10 cellular contexts compared by ENCODE assay signal in genomic region chr10:124739119-124739921, GRCh38. TPM values are rescaled to one million over a fixed set of nuclear protein-coding genes. Genes with fewer than 3 reads are reported as not detected.
A peak's percentile ranks its signal among the peaks of the same experiment; 100 is the strongest.
DNase-seq lines count a peak whose midpoint lies in the region; ATAC-seq and TF ChIP-seq lines count a peak whose summit lies in the region.
"Had no signal": no experiment of that assay in that cellular context is flagged by ENCODE, and none has a peak within 500 bp of the region (broad histone marks: within the 10 kb centered on the region; RNA-seq: fewer than 3 reads in every experiment).

No MANE protein-coding gene starts in this region.

- H3K27ac ChIP-seq in H9 (ENCODE audit: insufficient read length, low read depth, low read length) (no peak overlapping the region), smooth muscle cell (ENCODE audit: low read depth) (no peak overlapping the region)

- no peaks in the 10 kb centered on the region for H3K79me1 ChIP-seq in H9 (ENCODE audit: insufficient read depth, low read depth, low read length, poor library complexity, severe bottlenecking)

- H3K4me2 ChIP-seq in H9 (ENCODE audit: insufficient read depth, insufficient read length, low read length) (peak overlapping the region; percentile 4), smooth muscle cell (peak overlapping the region; percentile 10)

- no peaks in the 10 kb centered on the region for H3K9me3 ChIP-seq in H9 (ENCODE audit: control insufficient read depth, low read depth, low read length)
- H3K9me3 ChIP-seq in iPS-18c (ENCODE audit: control insufficient read depth, insufficient read depth, low read length): no peaks in the 10 kb centered on the region
- H3K9me3 ChIP-seq in smooth muscle cell (replicated peaks; ENCODE audit: low read depth): no peaks in the 10 kb centered on the region
- H3K9me3 ChIP-seq: pancreas had no signal

- H3K36me3 Mint-ChIP-seq in H9 (ENCODE audit: insufficient read depth in 1 of 3, low read depth in 3 of 3): no peaks in the 10 kb centered on the region; a peak in 1 of 7 replicates
- H3K36me3 Mint-ChIP-seq in activated B cell treated with CpG ODN at 0.5 μM for 24 hours (ENCODE audit: low read depth): peaks cover 27% of the 10 kb centered on the region

- H2BK20ac ChIP-seq in H9 (ENCODE audit: low read depth, low read length, poor library complexity, severe bottlenecking): no peak overlapping the region

- H4K5ac ChIP-seq in H9 (ENCODE audit: insufficient read length, low read depth, low read length): no peak overlapping the region

- peaks cover 5% of the 10 kb centered on the region for H3F3A ChIP-seq in smooth muscle cell (ENCODE audit: low read depth)

- no CpG with 5 or more reads among the region's 13 CpGs for WGBS in H9 (ENCODE audit: extremely low coverage, insufficient read length, low lambda C conversion rate)
- 49% methylated on average over 13 of the region's 13 CpGs for WGBS in smooth muscle cell (ENCODE audit: low lambda C conversion rate)

- no peak overlapping the region for H2AFZ ChIP-seq in H9 (ENCODE audit: low read length)
- H2AFZ ChIP-seq in smooth muscle cell (ENCODE audit: low read depth): no peak overlapping the region

- TF ChIP-seq CTCF in H9 (conservative IDR thresholded peaks at IDR 0.05) (no peak), activated B cell treated with CpG ODN at 0.5 μM for 24 hours (IDR thresholded peaks at IDR 0.05) (no peak), smooth muscle cell (IDR thresholded peaks at IDR 0.05; ENCODE audit: borderline replicate concordance, insufficient read depth, poor library complexity, severe bottlenecking) (no peak)

- H3K9ac ChIP-seq in H9 (ENCODE audit: extremely low read depth, insufficient read length, low read length) (no peak overlapping the region), smooth muscle cell (ENCODE audit: low read depth) (no peak overlapping the region)

- H3K27me3 ChIP-seq in H9 (ENCODE audit: insufficient read depth, low read length) (peaks cover 6% of the 10 kb centered on the region; the same call in 1 of the 2 replicates), smooth muscle cell (ENCODE audit: low read depth) (no peaks in the 10 kb centered on the region)
- H3K27me3 ChIP-seq: pancreas had no signal

- H3K79me2 ChIP-seq in H9 (ENCODE audit: insufficient read depth, low read length): no peaks in the 10 kb centered on the region; the same call in 1 of the 2 replicates
- H3K79me2 ChIP-seq in smooth muscle cell (ENCODE audit: low read depth): no peaks in the 10 kb centered on the region

- DNase-seq in H9 (no peak), activated B cell treated with CpG ODN at 0.5 μM for 24 hours (no peak), smooth muscle cell (lab: John Stamatoyannopoulos, UW; ENCODE audit: unreplicated experiment) (no peak), NCI-H1092 (lab: John Stamatoyannopoulos, UW) (no peak), SIG-M5 (lab: John Stamatoyannopoulos, UW) (no peak)
- DNase-seq: NCI-H1417 treated with DMSO at 0.1 percent for 48 hours, pancreas had no signal

- intact Hi-C loops in activated B cell treated with CpG ODN at 0.5 μM for 24 hours (cut with micrococcal nuclease): no loop called here

- H2BK5ac ChIP-seq in H9 (ENCODE audit: insufficient read length, low read length): no peak overlapping the region

- H3K23ac ChIP-seq in H9 (ENCODE audit: insufficient read length, low read depth, low read length): no peak overlapping the region

- no peak overlapping the region for H2AK5ac ChIP-seq in H9 (ENCODE audit: insufficient read length, low read length)

- no peak overlapping the region for H4K8ac ChIP-seq in H9 (replicated peaks; ENCODE audit: insufficient read length, low read depth, low read length)

- H3K4me3 ChIP-seq in iPS-18c (ENCODE audit: insufficient read depth, low read depth, low read length) (peak overlapping the region; percentile 34), smooth muscle cell (no peak overlapping the region)
- H3K4me3 ChIP-seq: pancreas had no signal

- peaks cover 45% of the 10 kb centered on the region for H3K27me3 Mint-ChIP-seq in H9 (ENCODE audit: low read depth)
- H3K27me3 Mint-ChIP-seq in activated B cell treated with CpG ODN at 0.5 μM for 24 hours: no peaks in the 10 kb centered on the region

- no peaks in the 10 kb centered on the region for H3K36me3 ChIP-seq in smooth muscle cell (ENCODE audit: low read depth)
- H3K36me3 ChIP-seq: pancreas had no signal

- no peak overlapping the region for H3T11ph ChIP-seq in H9 (ENCODE audit: low read length)

- H3K56ac ChIP-seq in H9 (ENCODE audit: insufficient read length, low read depth, low read length): no peak overlapping the region

- H3K4me1 ChIP-seq in H9 (ENCODE audit: insufficient read depth, low read length): peaks cover 18% of the 10 kb centered on the region; the same call in 1 of the 2 replicates
- H3K4me1 ChIP-seq in smooth muscle cell (ENCODE audit: low read depth): peaks cover 38% of the 10 kb centered on the region

- CTCF ChIA-PET in activated B cell treated with CpG ODN at 0.5 μM for 24 hours (lab: Charles Lee): interaction anchor here (0.9 to 4.9 kb wide), 8 partner anchors 10 to 204 kb away, joined by 3 to 178 read pairs (median 36); no protein-coding TSS in a partner anchor

- H3K27ac Mint-ChIP-seq in H9: no peak overlapping the region; a peak in 1 of 7 replicates
- peak overlapping the region; percentile 97 for H3K27ac Mint-ChIP-seq in activated B cell treated with CpG ODN at 0.5 μM for 24 hours

- ATAC-seq in activated B cell treated with CpG ODN at 0.5 μM for 24 hours (ENCODE audit: low read depth) (no peak), HG03280 (IDR thresholded peaks at IDR 0.05; ENCODE audit: unreplicated experiment) (no peak), GM18907 (IDR thresholded peaks at IDR 0.05; ENCODE audit: unreplicated experiment) (no peak)
- ATAC-seq: pancreas had no signal

- H3K4me3 Mint-ChIP-seq in H9 (peak overlapping the region; percentile 14 to 54), activated B cell treated with CpG ODN at 0.5 μM for 24 hours (peak overlapping the region; percentile 97)

- no peak overlapping the region for H4K91ac ChIP-seq in H9 (ENCODE audit: insufficient read length, low read depth, low read length)

- POLR2A ChIA-PET in activated B cell treated with CpG ODN at 0.5 μM for 24 hours (lab: Charles Lee): interaction anchor here (0.6 to 5.2 kb wide), 14 partner anchors 8 to 275 kb away, joined by 3 to 312 read pairs (median 18); no protein-coding TSS in a partner anchor

- H3K9me3 Mint-ChIP-seq in H9 (no peaks in the 10 kb centered on the region), activated B cell treated with CpG ODN at 0.5 μM for 24 hours (no peaks in the 10 kb centered on the region)

- no peak overlapping the region for H2BK15ac ChIP-seq in H9 (ENCODE audit: low read depth, low read length)

- no peak overlapping the region for H3K18ac ChIP-seq in H9 (ENCODE audit: insufficient read length, low read depth, low read length)

- no peak overlapping the region for H2BK120ac ChIP-seq in H9 (ENCODE audit: low read depth, low read length, poor library complexity, severe bottlenecking)

- no peak overlapping the region for H2BK12ac ChIP-seq in H9 (ENCODE audit: insufficient read length, low read depth, low read length)

- H3K4me1 Mint-ChIP-seq in H9: peaks cover 61 to 67% of the 10 kb centered on the region in 2 experiments
- H3K4me1 Mint-ChIP-seq in activated B cell treated with CpG ODN at 0.5 μM for 24 hours: peaks cover 85% of the 10 kb centered on the region

- peaks cover 9% of the 10 kb centered on the region for H3K23me2 ChIP-seq in H9 (ENCODE audit: insufficient read length, low read depth, low read length, poor library complexity, severe bottlenecking)

- H3K4ac ChIP-seq in H9 (ENCODE audit: low read depth, low read length): no peak overlapping the region

- H3K14ac ChIP-seq in H9 (ENCODE audit: insufficient read depth, low read length): no peak overlapping the region

- no peaks in the 10 kb centered on the region for H4K20me1 ChIP-seq in H9 (ENCODE audit: control insufficient read depth, insufficient read depth, insufficient read length)
- H4K20me1 ChIP-seq in smooth muscle cell (ENCODE audit: low read depth): peaks cover 83% of the 10 kb centered on the region

RNA-seq across cellular contexts. Expression of gene FAM53B, which starts 4.9 kb away (rescaled TPM):
- 10.6 and 11.5 TPM in 2 replicates for total RNA-seq in H9 (2021)
- total RNA-seq in activated B cell treated with CpG ODN at 0.5 μM for 24 hours: 70.9 and 73.9 TPM in 2 replicates
- total RNA-seq in smooth muscle cell: 6.2 and 9.3 TPM in 2 replicates
- polyA plus RNA-seq in smooth muscle cell: 5.5 and 9.3 TPM in 2 replicates

RNA-seq across cellular contexts. Expression of gene EEF1AKMT2, which starts 52.4 kb away (rescaled TPM):
- total RNA-seq in H9 (2021) (17.8 and 19.0 TPM in 2 replicates), activated B cell treated with CpG ODN at 0.5 μM for 24 hours (16.5 and 17.0 TPM in 2 replicates), smooth muscle cell (26.4 and 31.0 TPM in 2 replicates)
- polyA plus RNA-seq in smooth muscle cell: 20.1 and 20.5 TPM in 2 replicates
